28 cellular contexts compared by ENCODE assay signal in the genomic region with DNA sequence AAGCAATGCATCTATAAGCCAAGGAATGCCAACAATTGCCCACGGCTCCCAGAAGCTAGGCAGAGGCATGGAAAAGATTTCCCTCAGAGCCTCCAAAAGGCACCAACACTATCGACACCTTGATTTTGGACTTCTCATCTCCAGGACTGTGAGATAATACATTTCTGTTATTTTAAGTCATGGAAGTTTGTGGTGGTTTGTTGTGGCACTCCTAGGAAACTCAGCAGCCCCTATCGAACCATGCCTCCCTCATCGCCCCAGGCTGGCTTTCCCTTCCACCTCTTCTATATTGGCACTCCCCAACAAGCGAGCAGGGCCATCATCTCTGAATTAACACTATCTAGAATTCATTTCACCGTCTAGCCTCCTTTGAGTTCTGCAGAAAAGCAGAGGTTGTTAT. TPM values are rescaled to one million over a fixed set of nuclear protein-coding genes. Genes with fewer than 3 reads are reported as not detected.
"Had no signal": no experiment of that assay in that cellular context is flagged by ENCODE, and none has a peak within 500 bp of the region (broad histone marks: within the 10 kb centered on the region; RNA-seq: fewer than 3 reads in every experiment).

No MANE protein-coding gene starts in this region.

- H3K36me3 ChIP-seq: colonic mucosa, esophagus muscularis mucosa, esophagus squamous epithelium, gastrocnemius medialis, gastroesophageal sphincter, heart left ventricle, heart right ventricle had no signal

- ATAC-seq: effector memory CD8-positive, alpha-beta T cell; esophagus mucosa; foreskin keratinocyte; gastrocnemius medialis; gastroesophageal sphincter; heart left ventricle; heart right ventricle had no signal

- H3K9me3 ChIP-seq: colonic mucosa, esophagus squamous epithelium, gastrocnemius medialis had no signal

- H3K27ac ChIP-seq: colonic mucosa, coronary artery, dorsolateral prefrontal cortex, epithelial cell of prostate, esophagus muscularis mucosa, esophagus squamous epithelium, foreskin keratinocyte, gastrocnemius medialis, gastroesophageal sphincter, heart left ventricle, heart right ventricle had no signal

- H3K4me1 ChIP-seq: colonic mucosa, esophagus muscularis mucosa, esophagus squamous epithelium, foreskin keratinocyte, gastrocnemius medialis, gastroesophageal sphincter, heart left ventricle, heart right ventricle had no signal

- H3K27me3 ChIP-seq: colonic mucosa, dorsolateral prefrontal cortex, esophagus muscularis mucosa, gastrocnemius medialis, gastroesophageal sphincter, heart left ventricle, heart right ventricle had no signal

- H3K4me3 ChIP-seq: colonic mucosa, coronary artery, dorsolateral prefrontal cortex, esophagus muscularis mucosa, esophagus squamous epithelium, gastrocnemius medialis, gastroesophageal sphincter, heart left ventricle, heart right ventricle had no signal

- FAIRE-seq: colon, endometrium, endothelial cell of umbilical vein had no signal

- DNase-seq: colonic mucosa; cortex of kidney; dermis blood vessel endothelial cell; dorsolateral prefrontal cortex; effector CD4-positive, alpha-beta T cell; effector CD8-positive, alpha-beta T cell; effector memory CD4-positive, alpha-beta T cell; effector memory CD8-positive, alpha-beta T cell; endodermal cell; erythroblast; esophagus squamous epithelium; foreskin fibroblast; foreskin keratinocyte; foreskin melanocyte; gastrocnemius medialis; glutamatergic neuron; head of caudate nucleus; heart left ventricle; heart right ventricle had no signal

RNA-seq across cellular contexts. Expression of gene TAS2R1, which starts 33.7 kb away (rescaled TPM):
- polyA plus RNA-seq: endothelial cell of umbilical vein, esophagus, foreskin keratinocyte, heart left ventricle, heart right ventricle had no signal
